Comparison of ENCODE assay signal across 24 cellular contexts in the genomic region with DNA sequence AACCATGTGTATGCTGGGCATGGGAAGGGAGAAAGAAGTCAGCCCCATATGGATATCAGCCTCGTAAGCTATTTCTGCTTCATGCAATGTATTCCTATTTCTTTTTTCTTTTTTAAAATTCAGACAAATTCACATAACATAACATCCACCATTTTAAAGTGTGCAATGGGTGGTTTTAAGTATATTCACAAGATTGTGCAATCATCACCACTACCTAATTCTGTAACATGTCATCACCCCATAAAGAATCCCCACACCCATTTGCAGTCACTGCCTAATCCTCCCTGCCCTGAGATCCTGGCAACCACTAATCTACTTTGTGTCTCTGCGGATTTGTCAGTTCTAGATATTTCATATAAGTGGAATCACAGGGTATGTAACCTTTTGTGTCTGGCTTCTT. TPM values are rescaled to one million over a fixed set of nuclear protein-coding genes. Genes with fewer than 3 reads are reported as not detected.
DNase-seq lines count a peak whose midpoint lies in the region; ATAC-seq and TF ChIP-seq lines count a peak whose summit lies in the region.
"Had no signal": no experiment of that assay in that cellular context is flagged by ENCODE, and none has a peak within 500 bp of the region (broad histone marks: within the 10 kb centered on the region; RNA-seq: fewer than 3 reads in every experiment).

No MANE protein-coding gene starts in this region.

- peaks cover 0 to 4% of the 10 kb centered on the region in 2 donors for H3K4me1 Mint-ChIP-seq in natural killer cell treated with Interleukin-12 subunit alpha and Interleukin-12 subunit beta and Interleukin-15 and Interleukin-18, amount 100 ng/mL, for 72 hours (ENCODE audit: low read depth in 2 of 2)

- ATAC-seq in natural killer cell treated with Interleukin-12 subunit alpha and Interleukin-12 subunit beta and Interleukin-15 and Interleukin-18, amount 100 ng/mL, for 72 hours, result no peak
- ATAC-seq: GM12878, lower lobe of right lung had no signal

- no peak overlapping the region for H3K4me3 ChIP-seq in fibroblast of villous mesenchyme (ENCODE audit: low read depth, low read length)
- H3K4me3 ChIP-seq: BLaER1, coronary artery, GM12878, lower lobe of right lung had no signal

- no peaks in the 10 kb centered on the region for H3K36me3 Mint-ChIP-seq in natural killer cell treated with Interleukin-12 subunit alpha and Interleukin-12 subunit beta and Interleukin-15 and Interleukin-18, amount 100 ng/mL, for 72 hours

- H3K9me3 Mint-ChIP-seq in natural killer cell treated with Interleukin-12 subunit alpha and Interleukin-12 subunit beta and Interleukin-15 and Interleukin-18, amount 100 ng/mL, for 72 hours, result no peaks in the 10 kb centered on the region

- no peaks in the 10 kb centered on the region for H3K27me3 Mint-ChIP-seq in natural killer cell treated with Interleukin-12 subunit alpha and Interleukin-12 subunit beta and Interleukin-15 and Interleukin-18, amount 100 ng/mL, for 72 hours

- no peak overlapping the region for H3K4me3 Mint-ChIP-seq in natural killer cell treated with Interleukin-12 subunit alpha and Interleukin-12 subunit beta and Interleukin-15 and Interleukin-18, amount 100 ng/mL, for 72 hours

- no peak overlapping the region for H3K27ac Mint-ChIP-seq in natural killer cell treated with Interleukin-12 subunit alpha and Interleukin-12 subunit beta and Interleukin-15 and Interleukin-18, amount 100 ng/mL, for 72 hours

- TF ChIP-seq CTCF in fibroblast of villous mesenchyme (IDR thresholded peaks at IDR 0.05; ENCODE audit: insufficient read depth, low read depth, low read length), result no peak

- DNase-seq in SIG-M5 treated with dmso at 0.1 percent for 504 hours (lab: John Stamatoyannopoulos, UW; ENCODE audit: unreplicated experiment) (peak; percentile 30), SIG-M5 (lab: John Stamatoyannopoulos, UW) (no peak), amniotic epithelial cell (ENCODE audit: low read depth) (peak; percentile 82), fibroblast of villous mesenchyme (ENCODE audit: low read depth) (peak; percentile 94), NCI-H2107 treated with DMSO at 0.1 percent for 48 hours (lab: John Stamatoyannopoulos, UW; ENCODE audit: unreplicated experiment) (no peak), iPS-NIHi7 (ENCODE audit: extremely low spot score) (no peak), hypothalamus (lab: John Stamatoyannopoulos, UW) (no peak)
- DNase-seq in natural killer cell treated with Interleukin-12 subunit alpha and Interleukin-12 subunit beta and Interleukin-15 and Interleukin-18, amount 100 ng/mL, for 72 hours (ENCODE audit: low spot score), result no peak
- DNase-seq: activated CD4-positive, alpha-beta T cell treated with anti-CD3 and anti-CD28 coated beads, Interleukin-2, amount 50 U/mL, for 4 hours; activated naive CD4-positive, alpha-beta T cell; lower lobe of right lung; NCI-H187 treated with DMSO at 0.1 percent for 48 hours; NCI-H446 treated with DMSO at 0.1 percent for 48 hours; SHP77; small intestine; stimulated activated CD4-positive, alpha-beta T cell treated with anti-CD3 and anti-CD28 coated beads, Interleukin-4, amount 100 ng/mL, for 4 hours had no signal

RNA-seq across cellular contexts. Expression of a gene that starts 9.5 kb away (rescaled TPM):
- 17.7 and 18.1 TPM in 2 replicates for total RNA-seq in fibroblast of villous mesenchyme
- 10 to 100 TPM; 16.1 to 33.1 TPM for total RNA-seq in natural killer cell treated with Interleukin-12 subunit alpha and Interleukin-12 subunit beta and Interleukin-15 and Interleukin-18, amount 100 ng/mL, for 72 hours

RNA-seq across cellular contexts. Expression of a gene that starts 9.6 kb away (rescaled TPM):
- 22.0 and 37.4 TPM in 2 replicates for total RNA-seq in fibroblast of villous mesenchyme
- 10 to 100 TPM in 1 of 2 donors, 1 to 10 TPM in 1; 6.5 to 11.6 TPM for total RNA-seq in natural killer cell treated with Interleukin-12 subunit alpha and Interleukin-12 subunit beta and Interleukin-15 and Interleukin-18, amount 100 ng/mL, for 72 hours

RNA-seq across cellular contexts. Expression of a gene that starts 40.2 kb away (rescaled TPM):
- not detected in 2 replicates for total RNA-seq in fibroblast of villous mesenchyme
- not detected for total RNA-seq in natural killer cell treated with Interleukin-12 subunit alpha and Interleukin-12 subunit beta and Interleukin-15 and Interleukin-18, amount 100 ng/mL, for 72 hours
- total RNA-seq: glomerular endothelial cell; GM12878; HT1080; lower lobe of right lung; OCI-LY7; subcutaneous adipose tissue; T-helper 1 cell treated with Interleukin-12 subunit alpha and Interleukin-12 subunit beta and Interleukin-4 antibody, amounts not matched to agents 30 ng/mL and 1 ng/mL, for 36 hours had no signal

Comparison
In these comparisons a context has a peak if more than half of its experiments do, and no peak if none do; other contexts are left out.
1. DNase-seq: peak in SIG-M5 treated with dmso at 0.1 percent for 504 hours (single experiment), amniotic epithelial cell (single experiment) and fibroblast of villous mesenchyme (single experiment); none in SIG-M5 (single experiment), NCI-H2107 treated with DMSO at 0.1 percent for 48 hours (single experiment), natural killer cell treated with Interleukin-12 subunit alpha and Interleukin-12 subunit beta and Interleukin-15 and Interleukin-18, amount 100 ng/mL, for 72 hours (single experiment), iPS-NIHi7 (single experiment) and hypothalamus (0 of 51).